ENCODE assay signal across 2 cellular contexts in the genomic region with DNA sequence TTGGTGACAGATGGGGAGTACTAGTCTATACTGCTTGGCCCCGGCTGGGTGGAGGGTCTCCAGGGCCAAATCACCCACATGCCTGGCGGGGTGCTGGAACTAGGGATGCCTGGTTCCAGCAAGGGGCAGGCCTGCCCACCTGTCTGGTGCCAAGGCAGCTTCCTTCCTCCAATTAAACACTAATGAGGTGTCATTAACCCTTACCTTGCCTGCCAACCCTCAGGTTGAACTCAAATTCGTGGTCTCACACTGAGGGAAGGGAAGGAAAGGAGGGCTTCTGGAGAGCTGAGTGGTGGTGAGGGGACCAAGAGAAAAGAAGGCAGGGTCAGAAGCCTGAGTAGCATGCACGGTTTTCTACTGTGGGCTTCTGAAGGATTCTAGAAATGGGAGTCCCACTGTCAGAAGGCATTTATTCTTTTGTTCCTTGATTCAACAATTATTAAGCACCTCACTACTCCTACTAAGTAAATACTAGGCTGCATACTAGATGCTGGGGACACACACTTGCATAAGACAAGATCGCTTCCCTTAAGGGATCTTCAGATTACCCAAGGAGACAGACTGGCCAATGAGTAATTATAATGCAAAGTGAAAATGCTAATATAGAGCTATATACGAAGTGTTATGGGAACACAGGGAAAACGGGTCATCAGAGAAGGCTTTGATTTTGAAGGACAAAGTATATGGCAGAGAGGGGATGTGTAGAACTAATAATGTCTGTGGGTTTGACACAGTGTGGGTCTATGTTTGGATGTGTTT.
TF ChIP-seq lines count a peak whose summit lies in the region.

No MANE protein-coding gene starts in this region.

TF ChIP-seq in H1, 55 proteins besides CTCF, POLR2A, EP300 and RAD21:
- no peak for TF ChIP-seq NANOG (IDR thresholded peaks at IDR 0.05; ENCODE audit: insufficient read depth, low read depth, low read length, poor library complexity, severe bottlenecking)
- TF ChIP-seq ASH2L (IDR thresholded peaks at IDR 0.05; ENCODE audit: low read length): no peak
- TF ChIP-seq RNF2 (IDR thresholded peaks at IDR 0.05; ENCODE audit: borderline replicate concordance, low read depth, low read length, missing control alignments, poor library complexity, severe bottlenecking): no peak
- no peak for TF ChIP-seq CHD2 (IDR thresholded peaks at IDR 0.05; ENCODE audit: low read length)
- no peak for TF ChIP-seq SIX5 (IDR thresholded peaks at IDR 0.05; ENCODE audit: low read depth, low read length)
- TF ChIP-seq ZNF274 (IDR thresholded peaks at IDR 0.05; ENCODE audit: borderline replicate concordance, extremely low read depth, low read length): no peak
- TF ChIP-seq HDAC2 (IDR thresholded peaks at IDR 0.05; ENCODE audit: borderline replicate concordance in 1 of 2, low read depth in 2 of 2, low read length in 2 of 2): no peak
- TF ChIP-seq SUZ12 (IDR thresholded peaks at IDR 0.05; ENCODE audit: low read length): no peak
- no peak for TF ChIP-seq EZH2 (IDR thresholded peaks at IDR 0.05; ENCODE audit: low read depth, low read length, severe bottlenecking)
- TF ChIP-seq, protein P1, sequence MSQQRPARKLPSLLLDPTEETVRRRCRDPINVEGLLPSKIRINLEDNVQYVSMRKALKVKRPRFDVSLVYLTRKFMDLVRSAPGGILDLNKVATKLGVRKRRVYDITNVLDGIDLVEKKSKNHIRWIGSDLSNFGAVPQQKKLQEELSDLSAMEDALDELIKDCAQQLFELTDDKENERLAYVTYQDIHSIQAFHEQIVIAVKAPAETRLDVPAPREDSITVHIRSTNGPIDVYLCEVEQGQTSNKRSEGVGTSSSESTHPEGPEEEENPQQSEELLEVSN (IDR thresholded peaks at IDR 0.05): no peak
- no peak for TF ChIP-seq KDM1A (IDR thresholded peaks at IDR 0.05; ENCODE audit: borderline replicate concordance, low read length)
- no peak for TF ChIP-seq POLR2AphosphoS5 (IDR thresholded peaks at IDR 0.05; ENCODE audit: low read depth, low read length)
- TF ChIP-seq RBBP5 (IDR thresholded peaks at IDR 0.05; ENCODE audit: borderline replicate concordance, low read depth, low read length): no peak
- no peak for TF ChIP-seq CREB1 (IDR thresholded peaks at IDR 0.05)
- TF ChIP-seq BCL11A (IDR thresholded peaks at IDR 0.05; ENCODE audit: low read depth in 2 of 2, low read length in 2 of 2): no peak
- TF ChIP-seq POU5F1 (IDR thresholded peaks at IDR 0.05; ENCODE audit: low read depth, low read length): no peak
- no peak for TF ChIP-seq JUND (IDR thresholded peaks at IDR 0.05; ENCODE audit: low read length)
- TF ChIP-seq SP1 (IDR thresholded peaks at IDR 0.05; ENCODE audit: low read depth, low read length): no peak
- TF ChIP-seq CTBP2 (IDR thresholded peaks at IDR 0.05; ENCODE audit: borderline replicate concordance, insufficient read depth, insufficient read length, low read length): no peak
- TF ChIP-seq EGR1 (IDR thresholded peaks at IDR 0.05; ENCODE audit: borderline replicate concordance, low read depth, low read length): no peak

TF ChIP-seq in SK-N-SH treated with all-trans-retinoic acid at 6 μM for 48 hours, 23 proteins besides CTCF, POLR2A, EP300 and RAD21:
- no peak for TF ChIP-seq GLIS3 (CRISPR knock-in tag; IDR thresholded peaks at IDR 0.05)
- TF ChIP-seq ISL1 (CRISPR knock-in tag; IDR thresholded peaks at IDR 0.05): no peak
- TF ChIP-seq ZC3H10 (CRISPR knock-in tag; IDR thresholded peaks at IDR 0.05): no peak
- no peak for TF ChIP-seq ZNF70 (CRISPR knock-in tag; IDR thresholded peaks at IDR 0.05)
- TF ChIP-seq ZFP30 (CRISPR knock-in tag; IDR thresholded peaks at IDR 0.05): no peak
- TF ChIP-seq SNAI2 (CRISPR knock-in tag; IDR thresholded peaks at IDR 0.05): no peak
- TF ChIP-seq, protein P2, sequence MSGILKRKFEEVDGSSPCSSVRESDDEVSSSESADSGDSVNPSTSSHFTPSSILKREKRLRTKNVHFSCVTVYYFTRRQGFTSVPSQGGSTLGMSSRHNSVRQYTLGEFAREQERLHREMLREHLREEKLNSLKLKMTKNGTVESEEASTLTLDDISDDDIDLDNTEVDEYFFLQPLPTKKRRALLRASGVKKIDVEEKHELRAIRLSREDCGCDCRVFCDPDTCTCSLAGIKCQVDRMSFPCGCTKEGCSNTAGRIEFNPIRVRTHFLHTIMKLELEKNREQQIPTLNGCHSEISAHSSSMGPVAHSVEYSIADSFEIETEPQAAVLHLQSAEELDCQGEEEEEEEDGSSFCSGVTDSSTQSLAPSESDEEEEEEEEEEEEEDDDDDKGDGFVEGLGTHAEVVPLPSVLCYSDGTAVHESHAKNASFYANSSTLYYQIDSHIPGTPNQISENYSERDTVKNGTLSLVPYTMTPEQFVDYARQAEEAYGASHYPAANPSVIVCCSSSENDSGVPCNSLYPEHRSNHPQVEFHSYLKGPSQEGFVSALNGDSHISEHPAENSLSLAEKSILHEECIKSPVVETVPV (CRISPR knock-in tag; IDR thresholded peaks at IDR 0.05): no peak
- TF ChIP-seq, protein P3, sequence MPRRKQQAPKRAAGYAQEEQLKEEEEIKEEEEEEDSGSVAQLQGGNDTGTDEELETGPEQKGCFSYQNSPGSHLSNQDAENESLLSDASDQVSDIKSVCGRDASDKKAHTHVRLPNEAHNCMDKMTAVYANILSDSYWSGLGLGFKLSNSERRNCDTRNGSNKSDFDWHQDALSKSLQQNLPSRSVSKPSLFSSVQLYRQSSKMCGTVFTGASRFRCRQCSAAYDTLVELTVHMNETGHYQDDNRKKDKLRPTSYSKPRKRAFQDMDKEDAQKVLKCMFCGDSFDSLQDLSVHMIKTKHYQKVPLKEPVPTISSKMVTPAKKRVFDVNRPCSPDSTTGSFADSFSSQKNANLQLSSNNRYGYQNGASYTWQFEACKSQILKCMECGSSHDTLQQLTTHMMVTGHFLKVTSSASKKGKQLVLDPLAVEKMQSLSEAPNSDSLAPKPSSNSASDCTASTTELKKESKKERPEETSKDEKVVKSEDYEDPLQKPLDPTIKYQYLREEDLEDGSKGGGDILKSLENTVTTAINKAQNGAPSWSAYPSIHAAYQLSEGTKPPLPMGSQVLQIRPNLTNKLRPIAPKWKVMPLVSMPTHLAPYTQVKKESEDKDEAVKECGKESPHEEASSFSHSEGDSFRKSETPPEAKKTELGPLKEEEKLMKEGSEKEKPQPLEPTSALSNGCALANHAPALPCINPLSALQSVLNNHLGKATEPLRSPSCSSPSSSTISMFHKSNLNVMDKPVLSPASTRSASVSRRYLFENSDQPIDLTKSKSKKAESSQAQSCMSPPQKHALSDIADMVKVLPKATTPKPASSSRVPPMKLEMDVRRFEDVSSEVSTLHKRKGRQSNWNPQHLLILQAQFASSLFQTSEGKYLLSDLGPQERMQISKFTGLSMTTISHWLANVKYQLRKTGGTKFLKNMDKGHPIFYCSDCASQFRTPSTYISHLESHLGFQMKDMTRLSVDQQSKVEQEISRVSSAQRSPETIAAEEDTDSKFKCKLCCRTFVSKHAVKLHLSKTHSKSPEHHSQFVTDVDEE (CRISPR knock-in tag; IDR thresholded peaks at IDR 0.05): no peak
- TF ChIP-seq PPARA (CRISPR knock-in tag; IDR thresholded peaks at IDR 0.05; ENCODE audit: borderline replicate concordance): no peak
- TF ChIP-seq, protein P4, sequence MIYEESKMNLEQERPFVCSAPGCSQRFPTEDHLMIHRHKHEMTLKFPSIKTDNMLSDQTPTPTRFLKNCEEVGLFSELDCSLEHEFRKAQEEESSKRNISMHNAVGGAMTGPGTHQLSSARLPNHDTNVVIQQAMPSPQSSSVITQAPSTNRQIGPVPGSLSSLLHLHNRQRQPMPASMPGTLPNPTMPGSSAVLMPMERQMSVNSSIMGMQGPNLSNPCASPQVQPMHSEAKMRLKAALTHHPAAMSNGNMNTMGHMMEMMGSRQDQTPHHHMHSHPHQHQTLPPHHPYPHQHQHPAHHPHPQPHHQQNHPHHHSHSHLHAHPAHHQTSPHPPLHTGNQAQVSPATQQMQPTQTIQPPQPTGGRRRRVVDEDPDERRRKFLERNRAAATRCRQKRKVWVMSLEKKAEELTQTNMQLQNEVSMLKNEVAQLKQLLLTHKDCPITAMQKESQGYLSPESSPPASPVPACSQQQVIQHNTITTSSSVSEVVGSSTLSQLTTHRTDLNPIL (CRISPR knock-in tag; IDR thresholded peaks at IDR 0.05; ENCODE audit: low read depth): no peak
- no peak for TF ChIP-seq RARB (CRISPR knock-in tag; IDR thresholded peaks at IDR 0.05)
